In genomic region chr6:4801491-4802118, GRCh38 we compare ENCODE assay signal across 11 cellular contexts. TPM values are rescaled to one million over a fixed set of nuclear protein-coding genes. Genes with fewer than 3 reads are reported as not detected.
DNase-seq lines count a peak whose midpoint lies in the region; ATAC-seq and TF ChIP-seq lines count a peak whose summit lies in the region.
"Had no signal": no experiment of that assay in that cellular context is flagged by ENCODE, and none has a peak within 500 bp of the region (broad histone marks: within the 10 kb centered on the region; RNA-seq: fewer than 3 reads in every experiment).

No MANE protein-coding gene starts in this region.

- no peak overlapping the region for H2AFZ ChIP-seq in hepatocyte

- H3K4me3 ChIP-seq in CD4-positive, alpha-beta memory T cell (ENCODE audit: low read length in 2 of 2) = no peak overlapping the region
- H3K4me3 ChIP-seq in hepatocyte = no peak overlapping the region

- CTCF ChIA-PET in CD4-positive, alpha-beta memory T cell (lab: Charles Lee; ENCODE audit: partially characterized antibody) = interaction anchor here (0.8 kb wide), 1 partner anchor 11 kb away, joined by 3 read pairs; no protein-coding TSS in a partner anchor
- CTCF ChIA-PET in T-cell (lab: Charles Lee) = interaction anchor here in 1 of 2 donors (0.6 kb wide), 2 partner anchors 203 to 302 kb away, joined by 6 to 10 read pairs; partner anchors contain the start of gene RPP40

- no peak overlapping the region for H3K4me2 ChIP-seq in hepatocyte

- H3K36me3 ChIP-seq in CD4-positive, alpha-beta memory T cell (ENCODE audit: insufficient read depth, low read length) = no peaks in the 10 kb centered on the region
- no peaks in the 10 kb centered on the region for H3K36me3 ChIP-seq in hepatocyte (replicated peaks; ENCODE audit: insufficient read depth, low read depth)

- no peaks in the 10 kb centered on the region for H3K27me3 ChIP-seq in CD4-positive, alpha-beta memory T cell (ENCODE audit: insufficient read depth, low read length)
- H3K27me3 ChIP-seq in hepatocyte = no peaks in the 10 kb centered on the region

- H3K79me2 ChIP-seq in hepatocyte = peaks cover 100% of the 10 kb centered on the region

- peaks cover 27% of the 10 kb centered on the region for H3K4me1 ChIP-seq in CD4-positive, alpha-beta memory T cell (ENCODE audit: insufficient read depth, low read length)
- no peaks in the 10 kb centered on the region for H3K4me1 ChIP-seq in hepatocyte (ENCODE audit: insufficient read depth)

- peaks cover 0 to 4% of the 10 kb centered on the region in 2 donors for H3K36me3 Mint-ChIP-seq in CD4-positive, alpha-beta memory T cell
- H3K36me3 Mint-ChIP-seq in T-cell (peaks cover 2% of the 10 kb centered on the region), mesothelial cell of epicardium (peaks cover 25% of the 10 kb centered on the region)

- H3K27ac ChIP-seq in CD4-positive, alpha-beta memory T cell (ENCODE audit: low read depth, low read length) = no peak overlapping the region
- no peak overlapping the region for H3K27ac ChIP-seq in hepatocyte

- peak overlapping the region in 5 of 8 donors; percentile 0 to 57 (median 46) for H3K4me3 Mint-ChIP-seq in CD4-positive, alpha-beta memory T cell
- H3K4me3 Mint-ChIP-seq in T-cell (peak overlapping the region in 2 of 3 donors; percentile 1 to 9), mesothelial cell of epicardium (no peak overlapping the region)
- H3K4me3 Mint-ChIP-seq: neural crest cell had no signal

- WGBS in hepatocyte (ENCODE audit: low lambda C conversion rate, missing lambda C conversion rate) = 96% methylated on average over 3 of the region's 3 CpGs

- no peaks in the 10 kb centered on the region for H3K9me2 ChIP-seq in hepatocyte (replicated peaks; ENCODE audit: insufficient read depth)

- intact Hi-C loops in CD4-positive, alpha-beta memory T cell (cut with micrococcal nuclease) = no loop called here

- H3K4me1 Mint-ChIP-seq in CD4-positive, alpha-beta memory T cell = peaks cover 53 to 83% (median 67%) of the 10 kb centered on the region in 4 donors
- peaks cover 79 to 89% (median 82%) of the 10 kb centered on the region in 3 donors for H3K4me1 Mint-ChIP-seq in T-cell
- peaks cover 40% of the 10 kb centered on the region for H3K4me1 Mint-ChIP-seq in mesothelial cell of epicardium

- POLR2A ChIA-PET in CD4-positive, alpha-beta memory T cell (lab: Charles Lee; ENCODE audit: partially characterized antibody) = interaction anchor here (1.7 kb wide), 1 partner anchor 26 kb away, joined by 6 read pairs; the partner anchor contains the start of gene CDYL
- POLR2A ChIA-PET in T-cell (lab: Charles Lee) = no interaction called here

- ATAC-seq in GM19035 (IDR thresholded peaks at IDR 0.05; ENCODE audit: unreplicated experiment) (peak; percentile 54), HG02885 (IDR thresholded peaks at IDR 0.05; ENCODE audit: poor library complexity, unreplicated experiment) (peak; percentile 56), T-cell (replicated peaks in 1 of 4) (peak in 3 of 4 experiments; percentile 24 to 74 (median 35))
- ATAC-seq: HCT116 had no signal

- peaks cover 4 to 22% (median 10%) of the 10 kb centered on the region in 8 donors for H3K9me3 Mint-ChIP-seq in CD4-positive, alpha-beta memory T cell
- peaks cover 0 to 8% (median 7%) of the 10 kb centered on the region in 3 donors for H3K9me3 Mint-ChIP-seq in T-cell
- peaks cover 23% of the 10 kb centered on the region for H3K9me3 Mint-ChIP-seq in mesothelial cell of epicardium

- peaks cover 82% of the 10 kb centered on the region for H4K20me1 ChIP-seq in hepatocyte (ENCODE audit: insufficient read depth, poor library complexity, severe bottlenecking)

- H3K9me3 ChIP-seq in CD4-positive, alpha-beta memory T cell (ENCODE audit: control insufficient read depth in 1 of 2, low read length in 2 of 2) = no peaks in the 10 kb centered on the region
- H3K9me3 ChIP-seq in hepatocyte (ENCODE audit: low read depth) = peaks cover 6% of the 10 kb centered on the region

- no peak for DNase-seq in CD4-positive, alpha-beta memory T cell
- peak in 3 of 34 experiments; percentile 11 to 30 (median 12) for DNase-seq in T-cell
- no peak for DNase-seq in hippocampal formation (lab: John Stamatoyannopoulos, UW)
- DNase-seq in NCI-H1694 (lab: John Stamatoyannopoulos, UW) = no peak
- DNase-seq in hepatocyte (ENCODE audit: low spot score) = no peak
- no peak for DNase-seq in mesothelial cell of epicardium (ENCODE audit: low spot score in 2 of 2, unreplicated experiment in 2 of 2)
- DNase-seq: aorta had no signal

- H3K27me3 Mint-ChIP-seq in CD4-positive, alpha-beta memory T cell = peaks cover 0 to 1% of the 10 kb centered on the region in 2 donors
- H3K27me3 Mint-ChIP-seq in T-cell = no peaks in the 10 kb centered on the region
- no peaks in the 10 kb centered on the region for H3K27me3 Mint-ChIP-seq in mesothelial cell of epicardium (ENCODE audit: low read depth)

- TF ChIP-seq CTCF in hepatocyte (IDR thresholded peaks at IDR 0.05; ENCODE audit: poor library complexity) (no peak), mesothelial cell of epicardium (IDR thresholded peaks at IDR 0.05; ENCODE audit: unreplicated experiment) (no peak)

- peak overlapping the region in 2 of 7 donors; percentile 17 to 79 for H3K27ac Mint-ChIP-seq in CD4-positive, alpha-beta memory T cell
- H3K27ac Mint-ChIP-seq in T-cell (peak overlapping the region in 1 of 2 donors; percentile 9), mesothelial cell of epicardium (no peak overlapping the region)

RNA-seq across cellular contexts. Expression of gene CDYL, which starts 25.4 kb away (rescaled TPM):
- total RNA-seq in CD4-positive, alpha-beta memory T cell = 10 to 100 TPM; 31.7 to 36.7 TPM
- polyA plus RNA-seq in CD4-positive, alpha-beta memory T cell = 1 to 10 TPM; 1.5 to 6.7 TPM
- total RNA-seq in T-cell (10 to 100 TPM; 24.7 to 36.8 (median 30.2) TPM), hepatocyte (30.4 TPM in 2 replicates), mesothelial cell of epicardium (104 to 112 TPM (median 109 TPM) in 3 replicates)
- polyA plus RNA-seq in hepatocyte = 25.3 and 28.9 TPM in 2 replicates
